In genomic region chr22:38967451-38968450, GRCh38 we compare ENCODE assay signal across 1 cellular context.
TF ChIP-seq lines count a peak whose summit lies in the region.

No MANE protein-coding gene starts in this region.

TF ChIP-seq in K562, 482 proteins besides CTCF, POLR2A, EP300 and RAD21 (continued from another document):
- TF ChIP-seq ZBTB5 (IDR thresholded peaks at IDR 0.05) (no peak), ELF1 (tag; IDR thresholded peaks at IDR 0.05) (no peak), ZBTB17 (CRISPR knock-in tag; IDR thresholded peaks at IDR 0.05) (no peak), ZBTB49 (CRISPR knock-in tag; IDR thresholded peaks at IDR 0.05; ENCODE audit: borderline replicate concordance) (no peak), PTBP1 (IDR thresholded peaks at IDR 0.05; ENCODE audit: low read depth, low read length) (no peak), ZNF318 (IDR thresholded peaks at IDR 0.05; ENCODE audit: borderline replicate concordance in 1 of 2, low read depth in 1 of 2) (0 out of 4 replicates have a peak, but pooled peaks of 1 of the 2 experiments have one; percentile 50), ZNF277 (CRISPR knock-in tag; IDR thresholded peaks at IDR 0.05; ENCODE audit: borderline replicate concordance) (no peak), SETDB1 (IDR thresholded peaks at IDR 0.05; ENCODE audit: low read length) (no peak), ZFPM2 (CRISPR knock-in tag; IDR thresholded peaks at IDR 0.05) (no peak), CSDE1 (IDR thresholded peaks at IDR 0.05) (no peak), ESRRA (IDR thresholded peaks at IDR 0.05; ENCODE audit: borderline replicate concordance, low read depth) (peak; percentile 84; the same call in 1 of the 2 replicates), ZNF644 (tag; IDR thresholded peaks at IDR 0.05; ENCODE audit: low read depth) (no peak), KAT7 (CRISPR knock-in tag; IDR thresholded peaks at IDR 0.05; ENCODE audit: borderline replicate concordance) (no peak), ADNP (tag; IDR thresholded peaks at IDR 0.05) (no peak), CREM (IDR thresholded peaks at IDR 0.05; ENCODE audit: low read depth) (peak; percentile 30; the same call in 1 of the 2 replicates), SAFB2 (IDR thresholded peaks at IDR 0.05; ENCODE audit: borderline replicate concordance, low read depth, low read length, severe bottlenecking) (no peak), FUS (optimal IDR thresholded peaks at IDR 0.05; ENCODE audit: low read depth, low read length) (no peak), MCM2 (IDR thresholded peaks at IDR 0.05; ENCODE audit: low read depth) (no peak), E2F1 (CRISPR knock-in tag; IDR thresholded peaks at IDR 0.05) (no peak), ATF7 (IDR thresholded peaks at IDR 0.05) (peak; percentile 66; the same call in 1 of the 2 replicates), CEBPB (tag; IDR thresholded peaks at IDR 0.05) (0 out of 2 replicates have a peak, but pooled peaks have one; percentile 15), SMARCC2 (IDR thresholded peaks at IDR 0.05; ENCODE audit: low read depth) (no peak), RBM15 (IDR thresholded peaks at IDR 0.05; ENCODE audit: insufficient read depth, low read length) (no peak), NBN (IDR thresholded peaks at IDR 0.05; ENCODE audit: low read depth) (no peak)
